8 cellular contexts compared by ENCODE assay signal in the genomic region with DNA sequence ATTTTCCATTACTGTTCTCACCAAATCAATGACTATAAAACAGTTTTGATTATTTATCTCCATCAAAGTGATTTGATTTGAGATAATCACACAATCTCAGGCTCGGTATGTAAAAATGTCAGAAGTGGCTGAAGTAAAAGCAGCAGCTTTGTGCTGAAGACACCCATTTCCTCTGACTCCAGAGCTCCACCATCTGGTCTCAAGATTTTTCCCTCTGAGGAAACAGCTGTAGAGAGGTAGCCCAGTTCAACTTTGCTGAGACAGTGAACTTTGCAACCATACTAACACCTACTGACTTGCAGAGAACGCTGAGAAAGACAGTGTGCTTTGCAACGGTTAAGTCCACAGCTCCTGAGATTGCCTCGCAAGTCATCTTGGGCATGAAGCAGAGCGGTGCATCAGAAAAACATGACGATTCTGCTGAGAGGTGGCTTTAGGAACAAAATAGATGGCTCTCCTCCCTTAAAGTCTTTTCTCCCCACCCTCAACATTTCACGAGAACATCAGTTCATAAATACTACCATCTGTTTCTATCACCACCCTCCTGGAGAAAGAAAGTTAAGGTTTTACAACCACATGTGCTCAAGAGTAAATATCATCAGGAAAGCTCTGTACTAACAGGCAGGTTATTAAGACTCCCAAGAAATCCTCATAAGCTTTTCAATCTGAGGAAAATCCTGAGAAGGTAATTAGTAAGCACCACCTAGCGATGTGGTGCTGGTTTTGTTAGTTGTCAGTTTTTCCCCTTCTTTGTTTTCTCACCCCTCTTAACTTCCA. TPM values are rescaled to one million over a fixed set of nuclear protein-coding genes. Genes with fewer than 3 reads are reported as not detected.
DNase-seq lines count a peak whose midpoint lies in the region; FAIRE-seq and TF ChIP-seq lines count a peak whose summit lies in the region.

No MANE protein-coding gene starts in this region.

- no peaks in the 10 kb centered on the region for H3K9me1 ChIP-seq in keratinocyte (ENCODE audit: control insufficient read depth, extremely low read depth, insufficient read depth, low read length)

- H3K36me3 ChIP-seq in GM06990 (ENCODE audit: control insufficient read depth, insufficient read depth, low read length), result peaks cover 7% of the 10 kb centered on the region
- peaks cover 12 to 19% of the 10 kb centered on the region in 2 experiments for H3K36me3 ChIP-seq in keratinocyte (ENCODE audit: control insufficient read depth in 2 of 2, extremely low read depth in 1 of 2, insufficient read depth in 2 of 2, low read length in 2 of 2)
- H3K36me3 ChIP-seq in stomach, result peaks cover 24 to 52% (median 47%) of the 10 kb centered on the region in 4 donors

- H3K9me3 ChIP-seq in keratinocyte (ENCODE audit: control insufficient read depth, low read depth, low read length) (no peaks in the 10 kb centered on the region), stomach (no peaks in the 10 kb centered on the region)

- H3K9me3 Mint-ChIP-seq in MCF 10A (ENCODE audit: unreplicated experiment), result no peaks in the 10 kb centered on the region

- FAIRE-seq in keratinocyte (lab: Jason Lieb, UNC), result peak; percentile 76

- DNase-seq in AG09319 (ENCODE audit: extremely low read depth, low read depth) (peak; percentile 32), GM06990 (ENCODE audit: extremely low read depth, insufficient read length) (peak; percentile 12), NOMO-1 treated with DMSO at 0.1 percent for 48 hours (lab: John Stamatoyannopoulos, UW; ENCODE audit: unreplicated experiment) (peak; percentile 51), MCF 10A (ENCODE audit: unreplicated experiment) (peak; percentile 67), keratinocyte (ENCODE audit: low read depth, low spot score) (no peak), stomach (peak; percentile 49), NCI-H510A treated with DMSO at 0.1 percent for 48 hours (lab: John Stamatoyannopoulos, UW) (no peak), 8988T (no peak)

- H3K27ac ChIP-seq in keratinocyte (ENCODE audit: control insufficient read depth, insufficient read depth, low read length) (no peak overlapping the region), stomach (peak overlapping the region in 3 of 5 donors; percentile 4 to 55 (median 29))

- no peaks in the 10 kb centered on the region for H3K4me1 ChIP-seq in keratinocyte (ENCODE audit: control insufficient read depth, extremely low read depth, insufficient read depth, low read length)
- H3K4me1 ChIP-seq in stomach, result peaks cover 7 to 35% (median 24%) of the 10 kb centered on the region in 4 donors

- H3K27me3 Mint-ChIP-seq in MCF 10A (ENCODE audit: insufficient read depth, unreplicated experiment), result no peaks in the 10 kb centered on the region

- no peak overlapping the region for H3K27ac Mint-ChIP-seq in MCF 10A (ENCODE audit: low read depth, unreplicated experiment)

- no peak overlapping the region for H3K9ac ChIP-seq in keratinocyte (ENCODE audit: control insufficient read depth, extremely low read depth, insufficient read depth, low read length)

- no peaks in the 10 kb centered on the region for H4K20me1 ChIP-seq in keratinocyte (ENCODE audit: control insufficient read depth, extremely low read depth, insufficient read depth, low read length)

- POLR2A ChIA-PET in MCF 10A (lab: Yijun Ruan, JAX), result interaction anchor here (0.9 to 9.3 kb wide), 9 partner anchors 38 to 366 kb away, joined by 3 to 132 read pairs (median 4); partner anchors contain the start of genes ATF1, LETMD1 and SLC11A2

- H3K4me3 Mint-ChIP-seq in MCF 10A (ENCODE audit: unreplicated experiment), result no peak overlapping the region

- intact Hi-C loops in MCF 10A (cut with micrococcal nuclease), result loop anchor here (1.0 kb wide), 2 partner anchors 162 to 222 kb away; no protein-coding TSS in a partner anchor
- intact Hi-C loops in stomach (cut with DNase I; ENCODE audit: low total_unique reads), result loop anchor here (5.0 kb wide), 1 partner anchor 160 kb away; no protein-coding TSS in a partner anchor

- no peak overlapping the region for H3K4me2 ChIP-seq in keratinocyte (ENCODE audit: control insufficient read depth, extremely low read depth, insufficient read depth, low read depth, low read length)

- H2AFZ ChIP-seq in keratinocyte (ENCODE audit: control insufficient read depth, low read length), result no peak overlapping the region

- BruUV-seq in MCF 10A (replicated peaks; lab: Mats Ljungman, UMichigan), result no TSS peak

- TF ChIP-seq EP300 in stomach (IDR thresholded peaks at IDR 0.05), result no peak

- peaks cover 6% of the 10 kb centered on the region for H3K4me1 Mint-ChIP-seq in MCF 10A (ENCODE audit: insufficient read depth, unreplicated experiment)

- no peak for TF ChIP-seq POLR2A in stomach (IDR thresholded peaks at IDR 0.05)

- CTCF ChIA-PET in MCF 10A (lab: Yijun Ruan, JAX), result interaction anchor here (0.5 to 6.3 kb wide), 39 partner anchors 8 to 842 kb away, joined by 3 to 122 read pairs (median 4); partner anchors contain the start of genes ATF1 and SLC11A2

- H3K79me2 ChIP-seq in keratinocyte (ENCODE audit: control insufficient read depth, insufficient read depth, low read length), result no peaks in the 10 kb centered on the region

- peak; percentile 81 for TF ChIP-seq CTCF in AG09319 (IDR thresholded peaks at IDR 0.05; ENCODE audit: low read depth, low read length)
- TF ChIP-seq CTCF in GM06990 (IDR thresholded peaks at IDR 0.05; ENCODE audit: insufficient read depth, low read length, poor library complexity, severe bottlenecking), result peak; percentile 57
- peak; percentile 38 for TF ChIP-seq CTCF in MCF 10A (IDR thresholded peaks at IDR 0.05; ENCODE audit: unreplicated experiment)
- peak; percentile 52 to 72 (median 57) for TF ChIP-seq CTCF in keratinocyte (optimal IDR thresholded peaks at IDR 0.05 in 1 of 3, IDR thresholded peaks at IDR 0.05 in 1 of 3, conservative IDR thresholded peaks at IDR 0.05 in 1 of 3; ENCODE audit: extremely low read depth in 1 of 3, insufficient read depth in 2 of 3, low read length in 3 of 3)
- TF ChIP-seq CTCF in stomach (IDR thresholded peaks at IDR 0.05), result peak in 5 of 7 experiments; percentile 23 to 65 (median 35)

- dilution Hi-C loops in keratinocyte (cut with MboI; ENCODE audit: extremely low pct_ligation_motif_present, low sequenced_read_pairs), result no loop called here

- H3K27me3 ChIP-seq in GM06990 (replicated peaks; ENCODE audit: control insufficient read depth, insufficient read depth, low read length), result no peaks in the 10 kb centered on the region
- no peaks in the 10 kb centered on the region for H3K27me3 ChIP-seq in keratinocyte (ENCODE audit: control insufficient read depth, extremely low read depth, insufficient read depth, low read length)
- H3K27me3 ChIP-seq in stomach, result no peaks in the 10 kb centered on the region

- no peak overlapping the region for H3K4me3 ChIP-seq in GM06990 (replicated peaks; ENCODE audit: low read depth, low read length)
- no peak overlapping the region for H3K4me3 ChIP-seq in keratinocyte (ENCODE audit: control insufficient read depth in 2 of 3, extremely low read depth in 1 of 3, insufficient read depth in 2 of 3, low read depth in 1 of 3, low read length in 3 of 3)
- H3K4me3 ChIP-seq in stomach, result no peak overlapping the region

- peaks cover 62% of the 10 kb centered on the region for H3K36me3 Mint-ChIP-seq in MCF 10A (ENCODE audit: insufficient read depth, unreplicated experiment)

- 30 to 43% (median 33%) methylated on average over 8 of the region's 8 CpGs for WGBS in stomach, 5 donors

RNA-seq across cellular contexts. Expression of gene HIGD1C, which starts 34.8 kb away (rescaled TPM):
- total RNA-seq in MCF 10A (2022), result not detected in 2 replicates
- polyA plus RNA-seq in keratinocyte, result not detected in 3 replicates
- polyA plus RNA-seq in keratinocyte (2011; ENCODE audit: low read depth), result not detected
- polyA plus RNA-seq in keratinocyte (2011; cell fraction: cytosol; rRNA removed), result not detected in 2 replicates
- not detected in 2 replicates for polyA plus RNA-seq in keratinocyte (2011; cell fraction: nucleus; rRNA removed)
- polyA plus RNA-seq in keratinocyte (2012; ENCODE audit: low replicate concordance), result not detected in 2 replicates
- not detected in 3 replicates for polyA minus RNA-seq in keratinocyte
- polyA minus RNA-seq in keratinocyte (2011; cell fraction: cytosol; rRNA and poly(A)+ RNA removed), result not detected
- not detected in 2 replicates for polyA minus RNA-seq in keratinocyte (2011; cell fraction: nucleus; rRNA and poly(A)+ RNA removed)
- total RNA-seq in stomach, result not detected
- not detected for polyA plus RNA-seq in stomach

RNA-seq across cellular contexts. Expression of gene SLC11A2, which starts 39.0 kb away (rescaled TPM):
- total RNA-seq in MCF 10A (2022) (45.6 and 60.9 TPM in 2 replicates), stomach (100 to 1,000 TPM in 2 of 5 donors, 10 to 100 TPM in 3; 29.0 to 348 (median 94.2) TPM)
- polyA plus RNA-seq in keratinocyte (26.7 to 38.9 TPM (median 37.5 TPM) in 3 replicates), stomach (10 to 100 TPM in 2 of 3 donors, 1 to 10 TPM in 1; 5.0 to 15.9 (median 10.3) TPM)
- 7.2 TPM for polyA plus RNA-seq in keratinocyte (2011; ENCODE audit: low read depth)
- 12.9 and 20.8 TPM in 2 replicates for polyA plus RNA-seq in keratinocyte (2011; cell fraction: cytosol; rRNA removed)
- 67.5 and 79.5 TPM in 2 replicates for polyA plus RNA-seq in keratinocyte (2011; cell fraction: nucleus; rRNA removed)
- polyA plus RNA-seq in keratinocyte (2012; ENCODE audit: low replicate concordance), result 17.0 and 22.6 TPM in 2 replicates
- 56.7 to 72.8 TPM (median 65.2 TPM) in 3 replicates for polyA minus RNA-seq in keratinocyte
- 22.1 TPM for polyA minus RNA-seq in keratinocyte (2011; cell fraction: cytosol; rRNA and poly(A)+ RNA removed)
- polyA minus RNA-seq in keratinocyte (2011; cell fraction: nucleus; rRNA and poly(A)+ RNA removed), result 62.5 and 92.1 TPM in 2 replicates

Comparison
In these comparisons a context has a peak if more than half of its experiments do, and no peak if none do; other contexts are left out.
1. DNase-seq: peak in AG09319 (single experiment), GM06990 (single experiment), NOMO-1 treated with DMSO at 0.1 percent for 48 hours (single experiment), MCF 10A (single experiment) and stomach (single experiment); none in keratinocyte (single experiment), NCI-H510A treated with DMSO at 0.1 percent for 48 hours (single experiment) and 8988T (single experiment).
2. Peak in every context shown above with its lines, with median percentiles within 50 percentile points of each other: CTCF ChIP-seq.